ENCODE assay signal across 1 cellular context in the genomic region with DNA sequence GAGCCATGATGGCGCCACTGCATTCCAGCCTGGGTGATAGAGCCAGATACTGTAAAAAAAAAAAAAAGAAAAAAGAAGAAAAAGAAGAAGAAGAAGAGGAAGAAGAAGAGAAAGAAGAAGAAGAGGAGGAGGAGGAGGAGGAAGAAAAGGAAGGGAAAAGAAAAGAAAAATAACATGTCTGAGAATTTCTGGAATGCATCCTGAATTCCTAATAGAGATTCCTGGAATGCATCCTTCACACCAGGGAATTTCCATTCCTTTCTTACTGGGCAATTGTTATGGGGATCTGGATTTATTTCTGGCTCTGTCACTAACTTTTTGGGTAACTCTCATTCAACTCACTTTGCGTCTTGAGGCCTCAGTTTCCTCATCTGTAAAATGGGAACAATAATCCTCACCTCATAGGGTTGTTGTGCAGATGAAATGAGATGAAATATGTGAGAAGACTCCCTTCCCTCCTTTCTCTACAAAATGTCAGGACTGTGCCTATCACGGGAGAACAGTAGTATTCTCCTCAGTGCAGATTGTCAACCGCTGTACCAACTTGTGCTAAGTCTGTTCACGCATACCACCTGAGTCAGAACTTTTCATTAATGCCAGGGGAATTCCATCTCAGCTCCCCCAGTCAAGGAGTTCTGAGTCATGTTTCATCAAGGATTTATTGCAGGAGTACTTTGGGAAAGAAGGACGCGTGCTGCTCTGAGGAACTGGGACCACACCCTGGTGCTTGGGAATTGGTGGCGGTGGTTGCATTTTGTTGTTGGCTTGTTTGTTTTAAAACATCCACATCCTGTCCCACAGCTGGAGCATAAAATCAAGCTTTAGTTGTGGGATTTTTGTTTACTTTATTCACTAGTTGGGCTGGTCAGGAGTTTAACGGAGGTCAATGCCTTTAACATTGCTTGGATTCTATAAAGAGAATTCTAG.
TF ChIP-seq lines count a peak whose summit lies in the region.

No MANE protein-coding gene starts in this region.

TF ChIP-seq in HEK293, 187 proteins besides CTCF, POLR2A, EP300 and RAD21 (continued from another document):
- TF ChIP-seq, protein P1, sequence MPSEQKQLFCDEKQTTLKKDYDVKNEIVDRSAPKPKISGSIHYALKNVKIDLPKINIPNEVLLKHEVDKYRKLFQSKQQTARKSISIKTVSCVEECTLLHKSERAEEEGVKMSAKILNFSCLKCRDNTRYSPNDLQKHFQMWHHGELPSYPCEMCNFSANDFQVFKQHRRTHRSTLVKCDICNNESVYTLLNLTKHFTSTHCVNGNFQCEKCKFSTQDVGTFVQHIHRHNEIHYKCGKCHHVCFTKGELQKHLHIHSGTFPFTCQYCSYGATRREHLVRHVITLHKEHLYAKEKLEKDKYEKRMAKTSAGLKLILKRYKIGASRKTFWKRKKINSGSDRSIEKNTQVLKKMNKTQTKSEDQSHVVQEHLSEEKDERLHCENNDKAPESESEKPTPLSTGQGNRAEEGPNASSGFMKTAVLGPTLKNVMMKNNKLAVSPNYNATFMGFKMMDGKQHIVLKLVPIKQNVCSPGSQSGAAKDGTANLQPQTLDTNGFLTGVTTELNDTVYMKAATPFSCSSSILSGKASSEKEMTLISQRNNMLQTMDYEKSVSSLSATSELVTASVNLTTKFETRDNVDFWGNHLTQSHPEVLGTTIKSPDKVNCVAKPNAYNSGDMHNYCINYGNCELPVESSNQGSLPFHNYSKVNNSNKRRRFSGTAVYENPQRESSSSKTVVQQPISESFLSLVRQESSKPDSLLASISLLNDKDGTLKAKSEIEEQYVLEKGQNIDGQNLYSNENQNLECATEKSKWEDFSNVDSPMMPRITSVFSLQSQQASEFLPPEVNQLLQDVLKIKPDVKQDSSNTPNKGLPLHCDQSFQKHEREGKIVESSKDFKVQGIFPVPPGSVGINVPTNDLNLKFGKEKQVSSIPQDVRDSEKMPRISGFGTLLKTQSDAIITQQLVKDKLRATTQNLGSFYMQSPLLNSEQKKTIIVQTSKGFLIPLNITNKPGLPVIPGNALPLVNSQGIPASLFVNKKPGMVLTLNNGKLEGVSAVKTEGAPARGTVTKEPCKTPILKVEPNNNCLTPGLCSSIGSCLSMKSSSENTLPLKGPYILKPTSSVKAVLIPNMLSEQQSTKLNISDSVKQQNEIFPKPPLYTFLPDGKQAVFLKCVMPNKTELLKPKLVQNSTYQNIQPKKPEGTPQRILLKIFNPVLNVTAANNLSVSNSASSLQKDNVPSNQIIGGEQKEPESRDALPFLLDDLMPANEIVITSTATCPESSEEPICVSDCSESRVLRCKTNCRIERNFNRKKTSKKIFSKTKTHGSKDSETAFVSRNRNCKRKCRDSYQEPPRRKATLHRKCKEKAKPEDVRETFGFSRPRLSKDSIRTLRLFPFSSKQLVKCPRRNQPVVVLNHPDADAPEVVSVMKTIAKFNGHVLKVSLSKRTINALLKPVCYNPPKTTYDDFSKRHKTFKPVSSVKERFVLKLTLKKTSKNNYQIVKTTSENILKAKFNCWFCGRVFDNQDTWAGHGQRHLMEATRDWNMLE (tag by site-specific recombination; conservative IDR thresholded peaks at IDR 0.05; ENCODE audit: low read depth), result no peak
- no peak for TF ChIP-seq YY1 (tag by site-specific recombination; IDR thresholded peaks at IDR 0.05)
- no peak for TF ChIP-seq ZEB2 (tag by site-specific recombination; IDR thresholded peaks at IDR 0.05)
- 0 out of 2 replicates have a peak, but pooled peaks have one; percentile 8 for TF ChIP-seq ZNF555 (tag by site-specific recombination; conservative IDR thresholded peaks at IDR 0.05)
- TF ChIP-seq, protein P2, sequence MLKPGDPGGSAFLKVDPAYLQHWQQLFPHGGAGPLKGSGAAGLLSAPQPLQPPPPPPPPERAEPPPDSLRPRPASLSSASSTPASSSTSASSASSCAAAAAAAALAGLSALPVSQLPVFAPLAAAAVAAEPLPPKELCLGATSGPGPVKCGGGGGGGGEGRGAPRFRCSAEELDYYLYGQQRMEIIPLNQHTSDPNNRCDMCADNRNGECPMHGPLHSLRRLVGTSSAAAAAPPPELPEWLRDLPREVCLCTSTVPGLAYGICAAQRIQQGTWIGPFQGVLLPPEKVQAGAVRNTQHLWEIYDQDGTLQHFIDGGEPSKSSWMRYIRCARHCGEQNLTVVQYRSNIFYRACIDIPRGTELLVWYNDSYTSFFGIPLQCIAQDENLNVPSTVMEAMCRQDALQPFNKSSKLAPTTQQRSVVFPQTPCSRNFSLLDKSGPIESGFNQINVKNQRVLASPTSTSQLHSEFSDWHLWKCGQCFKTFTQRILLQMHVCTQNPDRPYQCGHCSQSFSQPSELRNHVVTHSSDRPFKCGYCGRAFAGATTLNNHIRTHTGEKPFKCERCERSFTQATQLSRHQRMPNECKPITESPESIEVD (tag by site-specific recombination; IDR thresholded peaks at IDR 0.05), result no peak
- no peak for TF ChIP-seq ZNF530 (tag by site-specific recombination; IDR thresholded peaks at IDR 0.05; ENCODE audit: low read depth)
- no peak for TF ChIP-seq ZBTB48 (tag by site-specific recombination; IDR thresholded peaks at IDR 0.05)
- no peak for TF ChIP-seq GFI1B (tag by site-specific recombination; IDR thresholded peaks at IDR 0.05)
- TF ChIP-seq ZNF416 (tag by site-specific recombination; IDR thresholded peaks at IDR 0.05), result no peak
- peak; percentile 29; the same call in 1 of the 2 replicates for TF ChIP-seq KLF7 (tag by site-specific recombination; IDR thresholded peaks at IDR 0.05; ENCODE audit: borderline replicate concordance)
- TF ChIP-seq SCRT2 (tag by site-specific recombination; IDR thresholded peaks at IDR 0.05), result peak; percentile 74
- TF ChIP-seq, protein P3, sequence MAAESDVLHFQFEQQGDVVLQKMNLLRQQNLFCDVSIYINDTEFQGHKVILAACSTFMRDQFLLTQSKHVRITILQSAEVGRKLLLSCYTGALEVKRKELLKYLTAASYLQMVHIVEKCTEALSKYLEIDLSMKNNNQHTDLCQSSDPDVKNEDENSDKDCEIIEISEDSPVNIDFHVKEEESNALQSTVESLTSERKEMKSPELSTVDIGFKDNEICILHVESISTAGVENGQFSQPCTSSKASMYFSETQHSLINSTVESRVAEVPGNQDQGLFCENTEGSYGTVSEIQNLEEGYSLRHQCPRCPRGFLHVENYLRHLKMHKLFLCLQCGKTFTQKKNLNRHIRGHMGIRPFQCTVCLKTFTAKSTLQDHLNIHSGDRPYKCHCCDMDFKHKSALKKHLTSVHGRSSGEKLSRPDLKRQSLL (tag by site-specific recombination; IDR thresholded peaks at IDR 0.05), result peak; percentile 72; the same call in 1 of the 2 replicates
- no peak for TF ChIP-seq HOXA7 (CRISPR knock-in tag; IDR thresholded peaks at IDR 0.05; ENCODE audit: borderline replicate concordance)
- no peak for TF ChIP-seq ZNF571 (tag by site-specific recombination; IDR thresholded peaks at IDR 0.05)
- TF ChIP-seq, protein P4, sequence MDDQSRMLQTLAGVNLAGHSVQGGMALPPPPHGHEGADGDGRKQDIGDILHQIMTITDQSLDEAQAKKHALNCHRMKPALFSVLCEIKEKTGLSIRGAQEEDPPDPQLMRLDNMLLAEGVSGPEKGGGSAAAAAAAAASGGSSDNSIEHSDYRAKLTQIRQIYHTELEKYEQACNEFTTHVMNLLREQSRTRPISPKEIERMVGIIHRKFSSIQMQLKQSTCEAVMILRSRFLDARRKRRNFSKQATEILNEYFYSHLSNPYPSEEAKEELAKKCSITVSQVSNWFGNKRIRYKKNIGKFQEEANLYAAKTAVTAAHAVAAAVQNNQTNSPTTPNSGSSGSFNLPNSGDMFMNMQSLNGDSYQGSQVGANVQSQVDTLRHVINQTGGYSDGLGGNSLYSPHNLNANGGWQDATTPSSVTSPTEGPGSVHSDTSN (CRISPR knock-in tag; IDR thresholded peaks at IDR 0.05), result no peak
- TF ChIP-seq ZNF169 (tag by site-specific recombination; IDR thresholded peaks at IDR 0.05), result 0 out of 2 replicates have a peak, but pooled peaks have one; percentile 25
- TF ChIP-seq ZNF660 (tag by site-specific recombination; IDR thresholded peaks at IDR 0.05), result peak; percentile 68
- TF ChIP-seq ZNF510 (tag by site-specific recombination; IDR thresholded peaks at IDR 0.05; ENCODE audit: insufficient replicate concordance), result no peak
- TF ChIP-seq PRDM4 (tag by site-specific recombination; IDR thresholded peaks at IDR 0.05), result no peak
- peak; percentile 34; the same call in 1 of the 2 replicates for TF ChIP-seq KLF9 (tag by site-specific recombination; IDR thresholded peaks at IDR 0.05; ENCODE audit: low read depth)
- TF ChIP-seq HOXC10 (CRISPR knock-in tag; IDR thresholded peaks at IDR 0.05), result no peak
- TF ChIP-seq ZNF645 (tag by site-specific recombination; IDR thresholded peaks at IDR 0.05), result no peak
- no peak for TF ChIP-seq GLI4 (tag by site-specific recombination; IDR thresholded peaks at IDR 0.05)
- no peak for TF ChIP-seq ZNF837 (tag by site-specific recombination; IDR thresholded peaks at IDR 0.05)
- TF ChIP-seq ZNF311 (tag by site-specific recombination; IDR thresholded peaks at IDR 0.05; ENCODE audit: borderline replicate concordance), result no peak
- TF ChIP-seq ZNF596 (tag by site-specific recombination; IDR thresholded peaks at IDR 0.05), result no peak
- TF ChIP-seq ZNF692 (tag by site-specific recombination; IDR thresholded peaks at IDR 0.05), result peak; percentile 40; the same call in 1 of the 2 replicates
- no peak for TF ChIP-seq ZBTB17 (tag by site-specific recombination; IDR thresholded peaks at IDR 0.05)
- TF ChIP-seq, protein P5, sequence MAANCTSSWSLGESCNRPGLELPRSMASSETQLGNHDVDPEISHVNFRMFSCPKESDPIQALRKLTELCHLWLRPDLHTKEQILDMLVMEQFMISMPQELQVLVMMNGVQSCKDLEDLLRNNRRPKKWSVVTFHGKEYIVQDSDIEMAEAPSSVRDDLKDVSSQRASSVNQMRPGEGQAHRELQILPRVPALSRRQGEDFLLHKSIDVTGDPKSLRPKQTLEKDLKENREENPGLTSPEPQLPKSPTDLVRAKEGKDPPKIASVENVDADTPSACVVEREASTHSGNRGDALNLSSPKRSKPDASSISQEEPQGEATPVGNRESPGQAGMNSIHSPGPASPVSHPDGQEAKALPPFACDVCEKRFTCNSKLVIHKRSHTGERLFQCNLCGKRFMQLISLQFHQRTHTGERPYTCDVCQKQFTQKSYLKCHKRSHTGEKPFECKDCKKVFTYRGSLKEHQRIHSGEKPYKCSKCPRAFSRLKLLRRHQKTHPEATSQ (tag by site-specific recombination; IDR thresholded peaks at IDR 0.05), result no peak
- TF ChIP-seq ZNF184 (tag by site-specific recombination; IDR thresholded peaks at IDR 0.05), result no peak
- no peak for TF ChIP-seq ZNF2 (tag by site-specific recombination; IDR thresholded peaks at IDR 0.05)
- no peak for TF ChIP-seq ZNF488 (tag by site-specific recombination; IDR thresholded peaks at IDR 0.05)
- TF ChIP-seq ZNF114 (tag by site-specific recombination; IDR thresholded peaks at IDR 0.05), result no peak
